8 cellular contexts compared by ENCODE assay signal in the genomic region with DNA sequence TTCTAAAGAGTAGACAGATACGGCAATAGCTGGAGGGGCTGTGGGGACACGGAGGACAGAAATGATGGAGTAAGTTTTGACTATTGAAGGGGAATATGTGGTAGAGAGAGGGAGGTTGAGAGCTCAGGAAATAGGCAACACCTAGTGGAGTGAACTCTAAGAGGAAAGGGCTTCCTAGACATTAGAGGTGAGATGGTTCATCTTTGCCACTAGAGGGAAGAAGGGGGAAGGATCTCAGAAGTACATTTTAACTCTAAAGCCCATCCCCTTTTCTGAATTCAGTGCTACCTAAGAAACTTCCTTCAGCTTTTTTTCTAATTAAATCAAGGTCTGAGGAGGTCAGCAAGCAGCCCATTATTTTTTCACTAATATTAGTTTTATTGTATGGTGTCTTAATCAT.
DNase-seq lines count a peak whose midpoint lies in the region; ATAC-seq, FAIRE-seq and TF ChIP-seq lines count a peak whose summit lies in the region.

No MANE protein-coding gene starts in this region.

- DNase-seq in kidney (no peak), CD1c-positive myeloid dendritic cell (ENCODE audit: extremely low spot score) (no peak), natural killer cell (no peak)

- H3K4me1 ChIP-seq in OCI-LY1 (ENCODE audit: insufficient read depth, low read length, severe bottlenecking), result no peaks in the 10 kb centered on the region
- H3K4me1 ChIP-seq in kidney (ENCODE audit: control insufficient read depth in 1 of 2, insufficient read depth in 1 of 2, low read depth in 1 of 2, low read length in 2 of 2), result no peaks in the 10 kb centered on the region

- H3K4me3 ChIP-seq in GM12875 (ENCODE audit: low read depth, low read length) (no peak overlapping the region), OCI-LY1 (ENCODE audit: low read depth, low read length, poor library complexity, severe bottlenecking) (no peak overlapping the region), kidney (ENCODE audit: low read length in 2 of 2) (no peak overlapping the region)

- H3K9me3 ChIP-seq in OCI-LY1 (ENCODE audit: low read length), result no peaks in the 10 kb centered on the region
- H3K9me3 ChIP-seq in kidney (ENCODE audit: control insufficient read depth in 1 of 2, low read length in 2 of 2), result no peaks in the 10 kb centered on the region

- H3K36me3 ChIP-seq in OCI-LY1 (ENCODE audit: insufficient read depth, low read length) (no peaks in the 10 kb centered on the region), kidney (ENCODE audit: control insufficient read depth in 1 of 2, insufficient read depth in 2 of 2, low read length in 2 of 2) (no peaks in the 10 kb centered on the region)

- H3K27me3 Mint-ChIP-seq in natural killer cell (ENCODE audit: low read depth in 2 of 2), result no peaks in the 10 kb centered on the region

- TF ChIP-seq CTCF in GM12875 (IDR thresholded peaks at IDR 0.05; ENCODE audit: borderline replicate concordance, insufficient read depth, low read depth, low read length) (peak; percentile 36; the same call in 1 of the 2 replicates), OCI-LY1 (IDR thresholded peaks at IDR 0.05; ENCODE audit: low read length) (peak; percentile 34), kidney (IDR thresholded peaks at IDR 0.05; ENCODE audit: borderline replicate concordance, extremely low read depth, insufficient read depth) (peak; percentile 1), natural killer cell (IDR thresholded peaks at IDR 0.05) (no peak)

- peaks cover 0 to 3% of the 10 kb centered on the region in 2 donors for H3K9me3 Mint-ChIP-seq in natural killer cell

- H3F3A ChIP-seq in OCI-LY1 (ENCODE audit: insufficient read depth, low read length), result no peaks in the 10 kb centered on the region

- no peak overlapping the region for H3K4me2 ChIP-seq in OCI-LY1 (ENCODE audit: low read length)

- H2AFZ ChIP-seq in OCI-LY1 (ENCODE audit: low read length), result no peak overlapping the region

- FAIRE-seq in kidney (lab: Jason Lieb, UNC), result no peak

- no peaks in the 10 kb centered on the region for H3K27me3 ChIP-seq in OCI-LY1 (ENCODE audit: insufficient read depth, low read length)

- H3K9ac ChIP-seq in OCI-LY1 (ENCODE audit: low read length) (no peak overlapping the region), kidney (ENCODE audit: low read length in 2 of 2) (no peak overlapping the region)

- H3K9me2 ChIP-seq in OCI-LY1 (ENCODE audit: low read depth, low read length), result no peaks in the 10 kb centered on the region

- H3K4me3 Mint-ChIP-seq in natural killer cell, result no peak overlapping the region

- H3K79me2 ChIP-seq in OCI-LY1 (ENCODE audit: insufficient read depth, low read length), result no peaks in the 10 kb centered on the region

- ATAC-seq in HG02759 (IDR thresholded peaks at IDR 0.05; ENCODE audit: unreplicated experiment) (peak; percentile 69), HG03097 (IDR thresholded peaks at IDR 0.05; ENCODE audit: low FRiP score, unreplicated experiment) (no peak), GM21381 (IDR thresholded peaks at IDR 0.05; ENCODE audit: unreplicated experiment) (no peak), natural killer cell (no peak)

- H3K36me3 Mint-ChIP-seq in natural killer cell, result no peaks in the 10 kb centered on the region

- no peak overlapping the region for H3K27ac Mint-ChIP-seq in natural killer cell

- H4K20me1 ChIP-seq in OCI-LY1 (ENCODE audit: insufficient read depth, low read length), result no peaks in the 10 kb centered on the region

- intact Hi-C loops in kidney (cut with DNase I) (no loop called here), natural killer cell (cut with micrococcal nuclease) (no loop called here)

- H3K4me1 Mint-ChIP-seq in natural killer cell, result no peaks in the 10 kb centered on the region

- H3K27ac ChIP-seq in OCI-LY1 (ENCODE audit: low read depth, low read length, poor library complexity, severe bottlenecking) (no peak overlapping the region), kidney (ENCODE audit: low read depth in 2 of 2, low read length in 2 of 2) (no peak overlapping the region)
